Comparison of ENCODE assay signal across 1 cellular context in the genomic region with DNA sequence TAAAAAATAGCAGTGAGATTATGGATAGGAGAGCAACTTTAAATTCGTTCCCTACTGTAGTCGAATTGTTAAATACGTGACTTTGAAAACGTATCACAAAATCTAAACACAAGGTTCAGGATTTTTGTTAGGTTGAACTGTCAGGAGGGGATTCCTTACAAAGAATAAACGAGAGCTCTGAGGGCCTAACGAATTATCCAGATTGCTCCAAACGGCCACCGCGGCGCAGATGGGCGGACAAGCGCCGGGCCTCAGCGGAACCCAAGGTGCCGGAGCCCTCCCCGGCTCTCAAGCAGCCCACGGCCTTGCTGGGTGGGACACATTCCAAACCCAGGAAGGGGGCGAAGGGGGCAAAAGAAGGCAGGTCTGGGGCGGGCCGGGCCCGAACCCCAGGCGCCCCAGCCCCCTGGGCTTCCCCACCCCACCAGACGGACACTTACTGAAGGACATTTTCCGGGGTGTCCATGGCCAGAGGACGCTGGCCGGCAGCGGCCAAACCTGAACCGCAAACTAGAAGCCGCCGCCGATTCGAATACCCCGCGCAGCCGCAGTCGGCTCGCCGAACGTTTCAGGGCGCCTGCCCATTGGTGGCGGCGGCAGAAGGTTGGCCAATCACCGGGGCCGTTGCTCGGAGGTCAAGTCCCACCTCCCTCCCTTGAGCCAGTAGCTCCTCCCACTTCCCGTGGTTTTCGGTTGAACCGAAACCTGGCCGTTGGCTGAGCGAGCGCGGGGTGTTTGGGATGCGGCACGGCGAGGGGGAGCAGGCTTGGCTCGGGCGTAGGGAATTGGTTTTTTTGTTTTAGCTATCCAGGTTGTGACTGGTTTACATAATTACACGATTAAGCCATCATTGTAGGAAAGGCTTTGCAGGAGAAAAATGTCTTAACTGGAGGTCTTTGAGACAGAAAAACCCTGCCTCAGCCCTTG.
TF ChIP-seq lines count a peak whose summit lies in the region.

TSS of gene BUB1 (minus strand) at position 534 of the 927 bp plus-strand sequence. CDS start at position 466, 68 bp downstream.

TF ChIP-seq in K562, 482 proteins besides CTCF, POLR2A, EP300 and RAD21 (continued from another document and continues in another):
- TF ChIP-seq, protein P1, sequence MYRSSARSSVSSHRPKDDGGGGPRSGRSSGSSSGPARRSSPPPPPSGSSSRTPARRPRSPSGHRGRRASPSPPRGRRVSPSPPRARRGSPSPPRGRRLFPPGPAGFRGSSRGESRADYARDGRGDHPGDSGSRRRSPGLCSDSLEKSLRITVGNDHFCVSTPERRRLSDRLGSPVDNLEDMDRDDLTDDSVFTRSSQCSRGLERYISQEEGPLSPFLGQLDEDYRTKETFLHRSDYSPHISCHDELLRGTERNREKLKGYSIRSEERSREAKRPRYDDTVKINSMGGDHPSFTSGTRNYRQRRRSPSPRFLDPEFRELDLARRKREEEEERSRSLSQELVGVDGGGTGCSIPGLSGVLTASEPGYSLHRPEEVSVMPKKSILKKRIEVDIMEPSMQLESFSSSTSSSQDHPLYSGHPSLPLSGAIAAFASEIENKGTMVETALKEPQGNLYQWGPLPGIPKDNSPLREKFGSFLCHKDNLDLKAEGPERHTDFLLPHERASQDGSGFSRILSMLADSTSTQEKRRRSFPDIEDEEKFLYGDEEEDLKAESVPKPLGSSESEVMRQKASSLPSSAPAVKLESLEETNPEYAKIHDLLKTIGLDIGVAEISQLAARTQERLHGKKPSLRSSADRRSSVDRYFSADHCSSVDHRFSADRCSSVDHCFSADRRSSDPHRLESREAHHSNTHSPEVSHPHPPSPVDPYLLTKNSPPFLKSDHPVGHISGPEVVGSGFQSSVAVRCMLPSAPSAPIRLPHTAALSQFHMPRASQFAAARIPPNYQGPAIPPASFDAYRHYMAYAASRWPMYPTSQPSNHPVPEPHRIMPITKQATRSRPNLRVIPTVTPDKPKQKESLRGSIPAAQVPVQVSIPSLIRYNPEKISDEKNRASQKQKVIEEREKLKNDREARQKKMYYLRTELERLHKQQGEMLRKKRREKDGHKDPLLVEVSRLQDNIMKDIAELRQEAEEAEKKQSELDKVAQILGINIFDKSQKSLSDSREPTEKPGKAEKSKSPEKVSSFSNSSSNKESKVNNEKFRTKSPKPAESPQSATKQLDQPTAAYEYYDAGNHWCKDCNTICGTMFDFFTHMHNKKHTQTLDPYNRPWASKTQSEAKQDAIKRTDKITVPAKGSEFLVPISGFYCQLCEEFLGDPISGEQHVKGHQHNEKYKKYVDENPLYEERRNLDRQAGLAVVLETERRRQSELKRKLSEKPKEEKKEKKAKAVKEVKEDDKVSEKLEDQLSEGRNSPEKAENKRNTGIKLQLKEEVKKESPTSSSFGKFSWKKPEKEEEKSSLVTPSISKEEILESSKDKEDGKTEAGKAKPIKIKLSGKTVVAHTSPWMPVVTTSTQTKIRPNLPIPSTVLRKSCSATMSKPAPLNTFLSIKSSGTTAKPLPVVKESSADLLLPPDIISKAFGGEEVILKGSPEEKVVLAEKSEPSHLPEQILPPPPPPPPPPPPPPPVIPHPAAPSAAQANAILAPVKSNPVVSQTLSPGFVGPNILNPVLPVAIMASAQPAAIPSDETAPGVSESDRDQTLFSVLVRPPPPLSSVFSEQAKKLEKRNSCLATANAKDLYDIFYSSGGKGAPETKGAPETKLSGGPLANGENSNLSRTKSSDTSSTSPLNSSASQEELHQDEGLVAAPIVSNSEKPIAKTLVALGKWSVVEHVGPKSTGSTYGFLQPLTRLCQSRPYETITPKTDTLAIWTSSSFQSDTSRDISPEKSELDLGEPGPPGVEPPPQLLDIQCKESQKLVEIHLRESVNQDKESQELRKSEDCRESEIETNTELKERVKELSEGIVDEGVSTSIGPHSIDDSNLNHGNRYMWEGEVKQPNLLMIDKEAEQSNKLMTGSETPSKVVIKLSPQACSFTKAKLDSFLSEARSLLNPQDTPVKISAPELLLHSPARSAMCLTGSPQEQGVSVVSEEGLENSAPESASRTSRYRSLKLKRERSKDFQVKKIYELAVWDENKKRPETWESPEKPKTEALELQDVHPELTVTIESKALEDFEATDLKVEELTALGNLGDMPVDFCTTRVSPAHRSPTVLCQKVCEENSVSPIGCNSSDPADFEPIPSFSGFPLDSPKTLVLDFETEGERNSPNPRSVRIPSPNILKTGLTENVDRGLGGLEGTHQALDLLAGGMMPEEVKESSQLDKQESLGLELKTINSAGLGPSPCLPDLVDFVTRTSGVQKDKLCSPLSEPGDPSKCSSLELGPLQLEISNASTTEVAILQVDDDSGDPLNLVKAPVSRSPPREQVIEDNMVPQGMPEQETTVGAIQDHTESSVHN (IDR thresholded peaks at IDR 0.05; ENCODE audit: borderline replicate concordance in 1 of 2, low read depth in 1 of 2): no peak
- TF ChIP-seq SMARCB1 (IDR thresholded peaks at IDR 0.05; ENCODE audit: insufficient read length, low read depth) (no peak), PRDM10 (IDR thresholded peaks at IDR 0.05; ENCODE audit: partially characterized antibody) (peak; percentile 63), ESRRA (IDR thresholded peaks at IDR 0.05; ENCODE audit: borderline replicate concordance, low read depth) (peak; percentile 84; the same call in 1 of the 2 replicates), MAFF (IDR thresholded peaks at IDR 0.05; ENCODE audit: low read length) (no peak), MTF1 (CRISPR knock-in tag; IDR thresholded peaks at IDR 0.05; ENCODE audit: borderline replicate concordance) (no peak), SMARCA4 (IDR thresholded peaks at IDR 0.05) (0 out of 2 replicates have a peak, but pooled peaks have one; percentile 26), ZNF707 (CRISPR knock-in tag; conservative IDR thresholded peaks at IDR 0.05) (no peak), ZNF165 (CRISPR knock-in tag; IDR thresholded peaks at IDR 0.05; ENCODE audit: borderline replicate concordance) (no peak), ZNF384 (IDR thresholded peaks at IDR 0.05; ENCODE audit: low read depth, low read length) (no peak), FOXA1 (IDR thresholded peaks at IDR 0.05; ENCODE audit: borderline replicate concordance) (no peak), KAT7 (CRISPR knock-in tag; IDR thresholded peaks at IDR 0.05; ENCODE audit: borderline replicate concordance) (no peak), MEF2A (IDR thresholded peaks at IDR 0.05; ENCODE audit: control insufficient read depth, low read depth, low read length) (no peak), MCM3 (IDR thresholded peaks at IDR 0.05) (no peak), POLR2B (IDR thresholded peaks at IDR 0.05; ENCODE audit: low read depth, partially characterized antibody) (peak; percentile 97), RBM34 (IDR thresholded peaks at IDR 0.05; ENCODE audit: borderline replicate concordance, insufficient read depth, low read length) (no peak), CTCFL (IDR thresholded peaks at IDR 0.05; ENCODE audit: borderline replicate concordance, insufficient read depth, low read depth, low read length, poor library complexity, severe bottlenecking) (no peak), PHTF2 (CRISPR knock-in tag; IDR thresholded peaks at IDR 0.05) (no peak), SMAD3 (CRISPR knock-in tag; conservative IDR thresholded peaks at IDR 0.05) (no peak), ZBTB2 (IDR thresholded peaks at IDR 0.05) (peak; percentile 86), C11orf30 (IDR thresholded peaks at IDR 0.05; ENCODE audit: low read depth) (peak; percentile 84), USF1 (CRISPR knock-in tag; IDR thresholded peaks at IDR 0.05) (no peak), PRPF4 (IDR thresholded peaks at IDR 0.05; ENCODE audit: insufficient read depth, low read depth, low read length, poor library complexity, severe bottlenecking) (no peak)
- TF ChIP-seq, protein P2, sequence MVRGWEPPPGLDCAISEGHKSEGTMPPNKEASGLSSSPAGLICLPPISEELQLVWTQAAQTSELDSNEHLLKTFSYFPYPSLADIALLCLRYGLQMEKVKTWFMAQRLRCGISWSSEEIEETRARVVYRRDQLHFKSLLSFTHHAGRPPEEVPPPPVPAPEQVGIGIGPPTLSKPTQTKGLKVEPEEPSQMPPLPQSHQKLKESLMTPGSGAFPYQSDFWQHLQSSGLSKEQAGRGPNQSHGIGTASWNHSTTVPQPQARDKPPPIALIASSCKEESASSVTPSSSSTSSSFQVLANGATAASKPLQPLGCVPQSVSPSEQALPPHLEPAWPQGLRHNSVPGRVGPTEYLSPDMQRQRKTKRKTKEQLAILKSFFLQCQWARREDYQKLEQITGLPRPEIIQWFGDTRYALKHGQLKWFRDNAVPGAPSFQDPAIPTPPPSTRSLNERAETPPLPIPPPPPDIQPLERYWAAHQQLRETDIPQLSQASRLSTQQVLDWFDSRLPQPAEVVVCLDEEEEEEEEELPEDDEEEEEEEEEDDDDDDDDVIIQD (CRISPR knock-in tag; IDR thresholded peaks at IDR 0.05): no peak
- TF ChIP-seq, protein P3, sequence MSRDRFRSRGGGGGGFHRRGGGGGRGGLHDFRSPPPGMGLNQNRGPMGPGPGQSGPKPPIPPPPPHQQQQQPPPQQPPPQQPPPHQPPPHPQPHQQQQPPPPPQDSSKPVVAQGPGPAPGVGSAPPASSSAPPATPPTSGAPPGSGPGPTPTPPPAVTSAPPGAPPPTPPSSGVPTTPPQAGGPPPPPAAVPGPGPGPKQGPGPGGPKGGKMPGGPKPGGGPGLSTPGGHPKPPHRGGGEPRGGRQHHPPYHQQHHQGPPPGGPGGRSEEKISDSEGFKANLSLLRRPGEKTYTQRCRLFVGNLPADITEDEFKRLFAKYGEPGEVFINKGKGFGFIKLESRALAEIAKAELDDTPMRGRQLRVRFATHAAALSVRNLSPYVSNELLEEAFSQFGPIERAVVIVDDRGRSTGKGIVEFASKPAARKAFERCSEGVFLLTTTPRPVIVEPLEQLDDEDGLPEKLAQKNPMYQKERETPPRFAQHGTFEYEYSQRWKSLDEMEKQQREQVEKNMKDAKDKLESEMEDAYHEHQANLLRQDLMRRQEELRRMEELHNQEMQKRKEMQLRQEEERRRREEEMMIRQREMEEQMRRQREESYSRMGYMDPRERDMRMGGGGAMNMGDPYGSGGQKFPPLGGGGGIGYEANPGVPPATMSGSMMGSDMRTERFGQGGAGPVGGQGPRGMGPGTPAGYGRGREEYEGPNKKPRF (IDR thresholded peaks at IDR 0.05; ENCODE audit: low read depth, low read length): no peak
- TF ChIP-seq, protein P4, sequence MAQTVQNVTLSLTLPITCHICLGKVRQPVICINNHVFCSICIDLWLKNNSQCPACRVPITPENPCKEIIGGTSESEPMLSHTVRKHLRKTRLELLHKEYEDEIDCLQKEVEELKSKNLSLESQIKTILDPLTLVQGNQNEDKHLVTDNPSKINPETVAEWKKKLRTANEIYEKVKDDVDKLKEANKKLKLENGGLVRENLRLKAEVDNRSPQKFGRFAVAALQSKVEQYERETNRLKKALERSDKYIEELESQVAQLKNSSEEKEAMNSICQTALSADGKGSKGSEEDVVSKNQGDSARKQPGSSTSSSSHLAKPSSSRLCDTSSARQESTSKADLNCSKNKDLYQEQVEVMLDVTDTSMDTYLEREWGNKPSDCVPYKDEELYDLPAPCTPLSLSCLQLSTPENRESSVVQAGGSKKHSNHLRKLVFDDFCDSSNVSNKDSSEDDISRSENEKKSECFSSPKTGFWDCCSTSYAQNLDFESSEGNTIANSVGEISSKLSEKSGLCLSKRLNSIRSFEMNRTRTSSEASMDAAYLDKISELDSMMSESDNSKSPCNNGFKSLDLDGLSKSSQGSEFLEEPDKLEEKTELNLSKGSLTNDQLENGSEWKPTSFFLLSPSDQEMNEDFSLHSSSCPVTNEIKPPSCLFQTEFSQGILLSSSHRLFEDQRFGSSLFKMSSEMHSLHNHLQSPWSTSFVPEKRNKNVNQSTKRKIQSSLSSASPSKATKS (CRISPR knock-in tag; IDR thresholded peaks at IDR 0.05): no peak
